In genomic region chr14:75720828-75721227, GRCh38 we compare ENCODE assay signal across 12 cellular contexts. TPM values are rescaled to one million over a fixed set of nuclear protein-coding genes. Genes with fewer than 3 reads are reported as not detected.
DNase-seq lines count a peak whose midpoint lies in the region; ATAC-seq and TF ChIP-seq lines count a peak whose summit lies in the region.
"Had no signal": no experiment of that assay in that cellular context is flagged by ENCODE, and none has a peak within 500 bp of the region (broad histone marks: within the 10 kb centered on the region; RNA-seq: fewer than 3 reads in every experiment).

No MANE protein-coding gene starts in this region.

- no peak for TF ChIP-seq POLR2A in gastrocnemius medialis (IDR thresholded peaks at IDR 0.05)

- H3K4me3 ChIP-seq in gastrocnemius medialis: peak overlapping the region in 2 of 4 donors; percentile 6 to 8

- H3K9me3 ChIP-seq in gastrocnemius medialis: no peaks in the 10 kb centered on the region

- H3K27ac ChIP-seq in gastrocnemius medialis: peak overlapping the region; percentile 3 to 78 (median 24)

- ATAC-seq in gastrocnemius medialis: peak in 1 of 2 donors; percentile 22
- ATAC-seq in GM21515 (IDR thresholded peaks at IDR 0.05; ENCODE audit: unreplicated experiment): no peak
- ATAC-seq in GM19452 (IDR thresholded peaks at IDR 0.05; ENCODE audit: unreplicated experiment): no peak
- ATAC-seq: CD8-positive, alpha-beta T cell; HCT116 had no signal

- peaks cover 48 to 70% of the 10 kb centered on the region in 2 donors for H3K4me1 ChIP-seq in gastrocnemius medialis

- no peaks in the 10 kb centered on the region for H3K27me3 ChIP-seq in gastrocnemius medialis

- TF ChIP-seq CTCF in gastrocnemius medialis (IDR thresholded peaks at IDR 0.05 in 4 of 5, conservative IDR thresholded peaks at IDR 0.05 in 1 of 5): no peak

- intact Hi-C loops in gastrocnemius medialis (cut with DNase I; ENCODE audit: low total_unique reads): no loop called here

- in situ Hi-C loops in G401 (cut with HindIII; ENCODE audit: low sequenced_read_pairs): loop anchor here (25.0 kb wide), 1 partner anchor 266 kb away; the partner anchor contains the start of genes IFT43 and TGFB3
- in situ Hi-C loops in gastrocnemius medialis (cut with MboI; ENCODE audit: low sequenced_read_pairs in 4 of 4): loop anchor here in 1 of 4 donors (25.0 kb wide), 1 partner anchor 666 kb away; the partner anchor contains the start of gene ESRRB

- H3K36me3 ChIP-seq in gastrocnemius medialis: no peaks in the 10 kb centered on the region

- DNase-seq in G401 (ENCODE audit: low spot score): peak; percentile 43
- peak; percentile 8 for DNase-seq in cerebellum (ENCODE audit: low spot score)
- peak; percentile 38 for DNase-seq in kidney tubule cell (ENCODE audit: low spot score)
- peak in 1 of 2 donors; percentile 31 for DNase-seq in gastrocnemius medialis
- DNase-seq in SIG-M5 treated with dmso at 0.1 percent for 504 hours (lab: John Stamatoyannopoulos, UW; ENCODE audit: unreplicated experiment): no peak
- no peak for DNase-seq in NCI-H526 (lab: John Stamatoyannopoulos, UW)
- DNase-seq: activated naive CD4-positive, alpha-beta T cell treated with anti-CD3 and anti-CD28 coated beads for 36 hours; CD8-positive, alpha-beta T cell; NCI-H345 had no signal

RNA-seq across cellular contexts. Expression of gene TTLL5, which starts 59.8 kb away (rescaled TPM):
- total RNA-seq in G401 (2014; rRNA removed; shearing (Covaris generic)): 20.7 and 25.6 TPM in 2 replicates
- 80.8 TPM for total RNA-seq in cerebellum
- total RNA-seq in gastrocnemius medialis: 10 to 100 TPM in 3 of 4 donors, 1 to 10 TPM in 1; 9.1 to 36.0 (median 16.4) TPM

Comparison
In these comparisons a context has a peak if more than half of its experiments do, and no peak if none do; other contexts are left out.
1. DNase-seq: peak in G401 (single experiment), cerebellum (single experiment) and kidney tubule cell (single experiment); none in SIG-M5 treated with dmso at 0.1 percent for 504 hours (single experiment) and NCI-H526 (0 of 2).